15 cellular contexts compared by ENCODE assay signal in the genomic region with DNA sequence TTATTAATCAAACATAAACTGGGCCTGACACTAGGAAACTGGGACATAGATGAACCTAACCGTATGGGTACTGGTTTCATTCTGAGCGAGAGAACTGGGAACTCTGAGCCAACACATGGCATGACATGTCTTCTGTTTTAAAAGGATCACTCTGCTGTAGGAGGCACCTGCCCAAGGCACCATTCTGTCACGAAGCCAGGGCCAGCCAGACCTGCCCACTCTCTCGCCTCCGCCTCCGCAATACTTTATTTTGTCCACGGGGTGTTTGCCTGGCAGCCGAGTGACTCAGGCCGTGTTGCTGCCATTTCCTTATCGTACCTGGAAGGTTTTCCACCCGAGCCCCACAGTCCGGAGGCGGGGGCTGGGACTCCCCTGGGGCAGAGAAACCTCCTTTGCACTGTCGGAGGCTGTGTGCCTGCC.
DNase-seq lines count a peak whose midpoint lies in the region; ATAC-seq and TF ChIP-seq lines count a peak whose summit lies in the region.
"Had no signal": no experiment of that assay in that cellular context is flagged by ENCODE, and none has a peak within 500 bp of the region (broad histone marks: within the 10 kb centered on the region; RNA-seq: fewer than 3 reads in every experiment).

No MANE protein-coding gene starts in this region.

- H3K4me3 ChIP-seq in RWPE2 (ENCODE audit: severe bottlenecking) (no peak overlapping the region), esophagus squamous epithelium (peak overlapping the region in 1 of 4 donors; percentile 5)
- H3K4me3 ChIP-seq: HAP-1, testis had no signal

- H3K9me3 Mint-ChIP-seq in stimulated activated effector memory CD8-positive, alpha-beta T cell treated with anti-CD3 and anti-CD28 coated beads, Interleukin-12 subunit alpha, Interleukin-12 subunit beta, amount 100 ng/mL, for 72 hours, result no peaks in the 10 kb centered on the region

- H3K27me3 ChIP-seq in RWPE2 (ENCODE audit: insufficient read depth, poor library complexity, severe bottlenecking), result no peaks in the 10 kb centered on the region
- no peaks in the 10 kb centered on the region for H3K27me3 ChIP-seq in esophagus squamous epithelium
- H3K27me3 ChIP-seq: testis had no signal

- no peaks in the 10 kb centered on the region for H3K36me3 ChIP-seq in RWPE2 (ENCODE audit: low read depth)
- H3K36me3 ChIP-seq in esophagus squamous epithelium, result no peaks in the 10 kb centered on the region
- H3K36me3 ChIP-seq: HAP-1 had no signal

- H3K4me1 ChIP-seq in RWPE2 (ENCODE audit: insufficient read depth, poor library complexity, severe bottlenecking) (no peaks in the 10 kb centered on the region), esophagus squamous epithelium (peaks cover 0 to 11% (median 0%) of the 10 kb centered on the region in 3 donors)
- H3K4me1 ChIP-seq: testis had no signal

- no peak for TF ChIP-seq POLR2A in esophagus squamous epithelium (IDR thresholded peaks at IDR 0.05)

- DNase-seq in DMS153 (lab: John Stamatoyannopoulos, UW) (peak; percentile 9), DMS153 treated with DMSO at 0.1 percent for 48 hours (lab: John Stamatoyannopoulos, UW; ENCODE audit: unreplicated experiment) (no peak), RWPE2 (ENCODE audit: low spot score) (no peak), esophagus squamous epithelium (lab: John Stamatoyannopoulos, UW) (no peak), NCI-H187 (lab: John Stamatoyannopoulos, UW) (no peak), NCI-H748 (lab: John Stamatoyannopoulos, UW; ENCODE audit: unreplicated experiment) (no peak)
- no peak for DNase-seq in stimulated activated effector memory CD8-positive, alpha-beta T cell treated with anti-CD3 and anti-CD28 coated beads, Interleukin-12 subunit alpha, Interleukin-12 subunit beta, amount 100 ng/mL, for 72 hours (ENCODE audit: low spot score in 2 of 2)
- DNase-seq in activated CD8-positive, alpha-beta memory T cell treated with anti-CD3 and anti-CD28 coated beads, Interleukin-2, amount 50 U/mL, for 4 hours, result no peak
- DNase-seq: 8988T, activated gamma-delta T cell, DMS53, NCI-H1436, NCI-H510A, testis had no signal

- intact Hi-C loops in esophagus squamous epithelium (cut with DNase I), result no loop called here

- TF ChIP-seq CTCF in RWPE2 (IDR thresholded peaks at IDR 0.05; ENCODE audit: poor library complexity, severe bottlenecking), result no peak
- peak in 2 of 6 experiments; percentile 8 to 9 for TF ChIP-seq CTCF in esophagus squamous epithelium (IDR thresholded peaks at IDR 0.05)

- no peak overlapping the region for H3K27ac Mint-ChIP-seq in stimulated activated effector memory CD8-positive, alpha-beta T cell treated with anti-CD3 and anti-CD28 coated beads, Interleukin-12 subunit alpha, Interleukin-12 subunit beta, amount 100 ng/mL, for 72 hours

- ATAC-seq in RWPE2 (ENCODE audit: low read depth), result peak; percentile 61
- peak; percentile 48 for ATAC-seq in stimulated activated effector memory CD8-positive, alpha-beta T cell treated with anti-CD3 and anti-CD28 coated beads, Interleukin-12 subunit alpha, Interleukin-12 subunit beta, amount 100 ng/mL, for 72 hours

- no peaks in the 10 kb centered on the region for H3K36me3 Mint-ChIP-seq in stimulated activated effector memory CD8-positive, alpha-beta T cell treated with anti-CD3 and anti-CD28 coated beads, Interleukin-12 subunit alpha, Interleukin-12 subunit beta, amount 100 ng/mL, for 72 hours

- no peaks in the 10 kb centered on the region for H3K4me1 Mint-ChIP-seq in stimulated activated effector memory CD8-positive, alpha-beta T cell treated with anti-CD3 and anti-CD28 coated beads, Interleukin-12 subunit alpha, Interleukin-12 subunit beta, amount 100 ng/mL, for 72 hours

- H3K9me3 ChIP-seq in RWPE2 (ENCODE audit: severe bottlenecking), result no peaks in the 10 kb centered on the region
- H3K9me3 ChIP-seq in esophagus squamous epithelium, result no peaks in the 10 kb centered on the region
- H3K9me3 ChIP-seq: HAP-1, testis had no signal

- WGBS in esophagus squamous epithelium, 2 donors, result 45 to 52% methylated on average over 12 to 14 of the region's 14 CpGs

- H3K27ac ChIP-seq in RWPE2 (ENCODE audit: poor library complexity, severe bottlenecking) (no peak overlapping the region), esophagus squamous epithelium (peak overlapping the region in 3 of 4 donors; percentile 1 to 40 (median 36))
- H3K27ac ChIP-seq: testis had no signal

- H3K4me3 Mint-ChIP-seq in stimulated activated effector memory CD8-positive, alpha-beta T cell treated with anti-CD3 and anti-CD28 coated beads, Interleukin-12 subunit alpha, Interleukin-12 subunit beta, amount 100 ng/mL, for 72 hours, result no peak overlapping the region
